16 cellular contexts compared by ENCODE assay signal in genomic region chr19:18264428-18264827, GRCh38. TPM values are rescaled to one million over a fixed set of nuclear protein-coding genes. Genes with fewer than 3 reads are reported as not detected.
DNase-seq lines count a peak whose midpoint lies in the region; ATAC-seq lines count a peak whose summit lies in the region.
"Had no signal": no experiment of that assay in that cellular context is flagged by ENCODE, and none has a peak within 500 bp of the region (broad histone marks: within the 10 kb centered on the region; RNA-seq: fewer than 3 reads in every experiment).

No MANE protein-coding gene starts in this region.

- H4K20me1 ChIP-seq in BLaER1: no peaks in the 10 kb centered on the region; the same call in 1 of the 2 replicates

- H3K4me3 Mint-ChIP-seq in IgD-negative memory B cell (no peak overlapping the region), memory B cell (no peak overlapping the region)
- H3K4me3 Mint-ChIP-seq: GM23338 had no signal

- H3K27me3 ChIP-seq in BLaER1: no peaks in the 10 kb centered on the region
- H3K27me3 ChIP-seq: SJSA1 had no signal

- peaks cover 76% of the 10 kb centered on the region for H3K36me3 ChIP-seq in BLaER1
- H3K36me3 ChIP-seq: SJSA1 had no signal

- H3K9ac ChIP-seq in BLaER1: no peak overlapping the region

- H3K27me3 Mint-ChIP-seq in IgD-negative memory B cell (no peaks in the 10 kb centered on the region), memory B cell (no peaks in the 10 kb centered on the region)

- H3K4me1 Mint-ChIP-seq in IgD-negative memory B cell (peaks cover 0 to 2% (median 0%) of the 10 kb centered on the region in 3 donors), memory B cell (peaks cover 18% of the 10 kb centered on the region)
- H3K4me1 Mint-ChIP-seq: GM23338 had no signal

- H3K4me2 ChIP-seq in BLaER1: no peak overlapping the region; the same call in 1 of the 2 replicates
- H3K4me2 ChIP-seq: GM23338 had no signal

- ATAC-seq in memory B cell (ENCODE audit: low read depth): no peak
- ATAC-seq: GM23338, HCT116 had no signal

- H3K27ac Mint-ChIP-seq in IgD-negative memory B cell: peak overlapping the region in 2 of 3 donors; percentile 39 to 74
- H3K27ac Mint-ChIP-seq in memory B cell: peak overlapping the region; percentile 45
- H3K27ac Mint-ChIP-seq: GM23338 had no signal

- no peaks in the 10 kb centered on the region for H3K9me3 ChIP-seq in BLaER1
- H3K9me3 ChIP-seq: SJSA1 had no signal

- DNase-seq in memory B cell (ENCODE audit: low spot score in 2 of 2) (no peak), DMS153 treated with DMSO at 0.1 percent for 48 hours (lab: John Stamatoyannopoulos, UW; ENCODE audit: unreplicated experiment) (no peak), mesenteric fat pad (ENCODE audit: low spot score) (no peak), nucleus accumbens (lab: John Stamatoyannopoulos, UW) (no peak)
- DNase-seq: COR-L47, NCI-H1048, NCI-H1436 treated with DMSO at 0.1 percent for 48 hours, NCI-H2029 treated with DMSO at 0.1 percent for 48 hours, NCI-H2171 treated with DMSO at 0.1 percent for 48 hours, NCI-H748 treated with DMSO at 0.1 percent for 48 hours, OCI-M1 had no signal

- H3K4me1 ChIP-seq in BLaER1: peaks cover 22% of the 10 kb centered on the region

- peak overlapping the region; percentile 74 for H3K27ac ChIP-seq in BLaER1
- H3K27ac ChIP-seq: SJSA1 had no signal

- H3K36me3 Mint-ChIP-seq in IgD-negative memory B cell (peaks cover 2% of the 10 kb centered on the region), memory B cell (peaks cover 23% of the 10 kb centered on the region)

- no peaks in the 10 kb centered on the region for H3K9me3 Mint-ChIP-seq in IgD-negative memory B cell
- no peaks in the 10 kb centered on the region for H3K9me3 Mint-ChIP-seq in memory B cell

- no peak overlapping the region for H3K4me3 ChIP-seq in BLaER1
- H3K4me3 ChIP-seq: GM23338, SJSA1 had no signal

RNA-seq across cellular contexts. Expression of gene IQCN, which starts 9.8 kb away (rescaled TPM):
- 1.4 TPM for polyA plus RNA-seq in IgD-negative memory B cell
- 2.8 TPM for total RNA-seq in mesenteric fat pad
- polyA plus RNA-seq: GM23338 had no signal

RNA-seq across cellular contexts. Expression of gene JUND, which starts 17.0 kb away (rescaled TPM):
- polyA plus RNA-seq in IgD-negative memory B cell: 164 TPM
- 320 TPM for total RNA-seq in mesenteric fat pad

RNA-seq across cellular contexts. Expression of gene PDE4C, which starts 38.2 kb away (rescaled TPM):
- not detected for polyA plus RNA-seq in IgD-negative memory B cell
- total RNA-seq in mesenteric fat pad: not detected
- total RNA-seq: SJSA1 had no signal

RNA-seq across cellular contexts. Expression of gene LSM4, which starts 58.4 kb away (rescaled TPM):
- polyA plus RNA-seq in IgD-negative memory B cell: 137 TPM
- 68.4 TPM for total RNA-seq in mesenteric fat pad
